Comparison of ENCODE assay signal across 8 cellular contexts in genomic region chr10:62045765-62046521, GRCh38.
DNase-seq lines count a peak whose midpoint lies in the region; ATAC-seq and TF ChIP-seq lines count a peak whose summit lies in the region.

No MANE protein-coding gene starts in this region.

- intact Hi-C loops in dendritic cell treated with granulocyte-macrophage colony-stimulating factor and Interleukin-4, amounts not matched to agents 40 ng/mL and 50 ng/mL, for 4 days (cut with micrococcal nuclease): loop anchor here (2.0 to 5.0 kb wide), 3 partner anchors 36 to 121 kb away; no protein-coding TSS in a partner anchor

- H3K27me3 ChIP-seq in OCI-LY1 (ENCODE audit: insufficient read depth, low read length) (no peaks in the 10 kb centered on the region), muscle layer of colon (ENCODE audit: control insufficient read depth in 1 of 2, insufficient read depth in 2 of 2, low read length in 2 of 2) (no peaks in the 10 kb centered on the region)

- no peaks in the 10 kb centered on the region for H3K9me2 ChIP-seq in OCI-LY1 (ENCODE audit: low read depth, low read length)

- H3K79me2 ChIP-seq in OCI-LY1 (ENCODE audit: insufficient read depth, low read length): peaks cover 21% of the 10 kb centered on the region

- peaks cover 97% of the 10 kb centered on the region for H3K4me1 ChIP-seq in OCI-LY1 (ENCODE audit: insufficient read depth, low read length, severe bottlenecking)
- peaks cover 33% of the 10 kb centered on the region for H3K4me1 ChIP-seq in muscle layer of colon (ENCODE audit: insufficient read depth, low read length)

- H3K27ac ChIP-seq in OCI-LY1 (ENCODE audit: low read depth, low read length, poor library complexity, severe bottlenecking): peak overlapping the region; percentile 94
- H3K27ac ChIP-seq in muscle layer of colon (ENCODE audit: low read depth, low read length): peak overlapping the region; percentile 86

- no peak overlapping the region for H2AFZ ChIP-seq in OCI-LY1 (ENCODE audit: low read length)

- no peaks in the 10 kb centered on the region for H3K9me3 Mint-ChIP-seq in dendritic cell treated with granulocyte-macrophage colony-stimulating factor and Interleukin-4, amounts not matched to agents 40 ng/mL and 50 ng/mL, for 4 days

- no peak for DNase-seq in activated effector memory CD4-positive, alpha-beta T cell treated with anti-CD3 and anti-CD28 coated beads, Interleukin-2, amount 50 U/mL, for 16 hours
- no peak for DNase-seq in NCI-H1436 treated with DMSO at 0.1 percent for 48 hours (lab: John Stamatoyannopoulos, UW)
- DNase-seq in activated CD4-positive, CD25-positive, alpha-beta regulatory T cell (lab: John Stamatoyannopoulos, UW): no peak

- H3K4me2 ChIP-seq in OCI-LY1 (ENCODE audit: low read length): peak overlapping the region; percentile 94

- ATAC-seq in GM21390 (IDR thresholded peaks at IDR 0.05; ENCODE audit: unreplicated experiment): no peak

- no peak for TF ChIP-seq CTCF in OCI-LY1 (IDR thresholded peaks at IDR 0.05; ENCODE audit: low read length)

- peak overlapping the region; percentile 50 for H3K4me3 Mint-ChIP-seq in dendritic cell treated with granulocyte-macrophage colony-stimulating factor and Interleukin-4, amounts not matched to agents 40 ng/mL and 50 ng/mL, for 4 days

- H3K36me3 ChIP-seq in OCI-LY1 (ENCODE audit: insufficient read depth, low read length) (no peaks in the 10 kb centered on the region), muscle layer of colon (ENCODE audit: insufficient read depth, low read length) (no peaks in the 10 kb centered on the region)

- H3K9ac ChIP-seq in OCI-LY1 (ENCODE audit: low read length) (peak overlapping the region; percentile 87), muscle layer of colon (ENCODE audit: low read length) (peak overlapping the region; percentile 35)

- H3K9me3 ChIP-seq in OCI-LY1 (ENCODE audit: low read length) (no peaks in the 10 kb centered on the region), muscle layer of colon (ENCODE audit: low read length) (no peaks in the 10 kb centered on the region)

- peak overlapping the region; percentile 41; the same call in 1 of the 2 replicates for H3K4me3 ChIP-seq in GM08714 (ENCODE audit: low read length)
- peak overlapping the region; percentile 71 for H3K4me3 ChIP-seq in OCI-LY1 (ENCODE audit: low read depth, low read length, poor library complexity, severe bottlenecking)
- H3K4me3 ChIP-seq in muscle layer of colon (ENCODE audit: low read depth in 1 of 2, low read length in 2 of 2): peak overlapping the region in 1 of 2 donors; percentile 49

- H3K4me1 Mint-ChIP-seq in dendritic cell treated with granulocyte-macrophage colony-stimulating factor and Interleukin-4, amounts not matched to agents 40 ng/mL and 50 ng/mL, for 4 days (ENCODE audit: low read depth): peaks cover 94% of the 10 kb centered on the region

- H3K27me3 Mint-ChIP-seq in dendritic cell treated with granulocyte-macrophage colony-stimulating factor and Interleukin-4, amounts not matched to agents 40 ng/mL and 50 ng/mL, for 4 days: no peaks in the 10 kb centered on the region

- peak overlapping the region; percentile 91 for H3K27ac Mint-ChIP-seq in dendritic cell treated with granulocyte-macrophage colony-stimulating factor and Interleukin-4, amounts not matched to agents 40 ng/mL and 50 ng/mL, for 4 days

- peaks cover 23% of the 10 kb centered on the region for H3K36me3 Mint-ChIP-seq in dendritic cell treated with granulocyte-macrophage colony-stimulating factor and Interleukin-4, amounts not matched to agents 40 ng/mL and 50 ng/mL, for 4 days (ENCODE audit: low read depth)

- H4K20me1 ChIP-seq in OCI-LY1 (ENCODE audit: insufficient read depth, low read length): no peaks in the 10 kb centered on the region

- H3F3A ChIP-seq in OCI-LY1 (ENCODE audit: insufficient read depth, low read length): peaks cover 13% of the 10 kb centered on the region; the same call in 1 of the 2 replicates
